ENCODE assay signal across 21 cellular contexts in genomic region chr6:29655658-29656057, GRCh38. TPM values are rescaled to one million over a fixed set of nuclear protein-coding genes. Genes with fewer than 3 reads are reported as not detected.
A peak's percentile ranks its signal among the peaks of the same experiment; 100 is the strongest.
DNase-seq lines count a peak whose midpoint lies in the region; ATAC-seq and TF ChIP-seq lines count a peak whose summit lies in the region.
"Had no signal": no experiment of that assay in that cellular context is flagged by ENCODE, and none has a peak within 500 bp of the region (broad histone marks: within the 10 kb centered on the region; RNA-seq: fewer than 3 reads in every experiment).

No MANE protein-coding gene starts in this region.

- peak overlapping the region; percentile 22 to 67 (median 47) for H3K27ac ChIP-seq in gastroesophageal sphincter
- peak overlapping the region; percentile 76 to 92 for H3K27ac ChIP-seq in right atrium auricular region
- peak overlapping the region; percentile 64 to 67 for H3K27ac ChIP-seq in tibial artery
- H3K27ac ChIP-seq: 22Rv1, C4-2B, Peyer's patch had no signal

- H3K36me3 ChIP-seq in gastroesophageal sphincter (no peaks in the 10 kb centered on the region), right atrium auricular region (no peaks in the 10 kb centered on the region), tibial artery (no peaks in the 10 kb centered on the region)
- H3K36me3 ChIP-seq: HAP-1, Peyer's patch had no signal

- no peak for TF ChIP-seq EP300 in gastroesophageal sphincter (IDR thresholded peaks at IDR 0.05)

- no peaks in the 10 kb centered on the region for H3K9me3 ChIP-seq in gastroesophageal sphincter
- H3K9me3 ChIP-seq in right atrium auricular region, result no peaks in the 10 kb centered on the region
- no peaks in the 10 kb centered on the region for H3K9me3 ChIP-seq in tibial artery
- H3K9me3 ChIP-seq: HAP-1, Peyer's patch had no signal

- TF ChIP-seq POLR2A in gastroesophageal sphincter (IDR thresholded peaks at IDR 0.05), result no peak

- TF ChIP-seq CTCF in gastroesophageal sphincter (IDR thresholded peaks at IDR 0.05), result no peak
- TF ChIP-seq CTCF in right atrium auricular region (IDR thresholded peaks at IDR 0.05), result no peak
- no peak for TF ChIP-seq CTCF in tibial artery (IDR thresholded peaks at IDR 0.05)

- intact Hi-C loops in Right ventricle myocardium inferior (cut with DNase I), result no loop called here
- intact Hi-C loops in cardiac septum (cut with DNase I), result no loop called here
- intact Hi-C loops in tibial artery (cut with DNase I; ENCODE audit: low total_unique reads), result no loop called here

- peaks cover 3 to 38% (median 9%) of the 10 kb centered on the region in 3 donors for H3K4me1 ChIP-seq in gastroesophageal sphincter
- H3K4me1 ChIP-seq in right atrium auricular region, result peaks cover 0 to 25% of the 10 kb centered on the region in 2 donors
- H3K4me1 ChIP-seq in tibial artery, result peaks cover 0 to 30% (median 13%) of the 10 kb centered on the region in 4 donors
- H3K4me1 ChIP-seq: HAP-1, Peyer's patch had no signal

- DNase-seq in Right ventricle myocardium inferior (ENCODE audit: missing footprints) (no peak), cardiac septum (ENCODE audit: low spot score) (no peak), right atrium auricular region (ENCODE audit: low spot score) (no peak), tibial artery (no peak), NCI-H2196 treated with DMSO at 0.1 percent for 48 hours (lab: John Stamatoyannopoulos, UW; ENCODE audit: unreplicated experiment) (no peak)
- DNase-seq in central memory CD4-positive, alpha-beta T cell, result no peak
- no peak for DNase-seq in activated effector memory CD4-positive, alpha-beta T cell treated with anti-CD3 and anti-CD28 coated beads, Interleukin-2, amount 50 U/mL, for 16 hours
- DNase-seq: AML-193, DMS79 treated with DMSO at 0.1 percent for 48 hours, IMR-90, Karpas-422, NCI-H1436, NCI-H1930, NCI-H345, NCI-H526, Peyer's patch had no signal

- ATAC-seq in Right ventricle myocardium inferior (peak; percentile 30), gastroesophageal sphincter (no peak)

- H3K27me3 ChIP-seq in gastroesophageal sphincter (no peaks in the 10 kb centered on the region), right atrium auricular region (no peaks in the 10 kb centered on the region), tibial artery (no peaks in the 10 kb centered on the region)
- H3K27me3 ChIP-seq: Peyer's patch had no signal

- WGBS in gastroesophageal sphincter (ENCODE audit: low coverage in 1 of 2), 2 donors, result 25 to 38% methylated on average over 6 of the region's 6 CpGs

- H3K4me3 ChIP-seq in gastroesophageal sphincter (no peak overlapping the region), right atrium auricular region (no peak overlapping the region), tibial artery (no peak overlapping the region)
- H3K4me3 ChIP-seq: HAP-1, Peyer's patch had no signal

RNA-seq across cellular contexts. Expression of gene MOG, which starts 1.2 kb away (rescaled TPM):
- total RNA-seq in Right ventricle myocardium inferior (12.6 TPM), cardiac septum (2.0 TPM), gastroesophageal sphincter (not detected), right atrium auricular region (1 to 10 TPM in 1 of 2 donors, under 1 TPM in 1; 0.16 to 2.4 TPM)
- total RNA-seq: IMR-90, MCF 10A, Peyer's patch had no signal

RNA-seq across cellular contexts. Expression of gene GABBR1, which starts 22.7 kb away (rescaled TPM):
- 19.0 TPM for total RNA-seq in Right ventricle myocardium inferior
- 29.5 TPM for total RNA-seq in cardiac septum
- 10 to 100 TPM; 17.8 to 90.1 (median 44.8) TPM for total RNA-seq in gastroesophageal sphincter
- total RNA-seq in right atrium auricular region, result 10 to 100 TPM; 16.4 to 32.0 TPM

RNA-seq across cellular contexts. Expression of gene ZFP57, which starts 25.3 kb away (rescaled TPM):
- not detected for total RNA-seq in Right ventricle myocardium inferior
- total RNA-seq in cardiac septum, result not detected
- total RNA-seq in gastroesophageal sphincter, result 1 to 10 TPM in 2 of 4 donors, not detected in 2; 4.7 to 6.2 TPM
- 10 to 100 TPM in 1 of 2 donors, under 1 TPM in 1; 0.30 to 12.6 TPM for total RNA-seq in right atrium auricular region
- total RNA-seq: IMR-90 had no signal
